In genomic region chr17:59842901-59843652, GRCh38 we compare ENCODE assay signal across 1 cellular context.
TF ChIP-seq lines count a peak whose summit lies in the region.

No MANE protein-coding gene starts in this region.

TF ChIP-seq in HepG2, 621 proteins besides CTCF, POLR2A, EP300 and RAD21 (continued from another document and continues in another):
- no peak; the same call in none of the 2 replicates for TF ChIP-seq HIC2 (CRISPR knock-in tag; IDR thresholded peaks at IDR 0.05; ENCODE audit: low read depth)
- 0 out of 2 replicates have a peak, but pooled peaks have one; percentile 85 for TF ChIP-seq ZNF577 (CRISPR knock-in tag; IDR thresholded peaks at IDR 0.05; ENCODE audit: borderline replicate concordance, low read depth)
- TF ChIP-seq ZNF451 (CRISPR knock-in tag; IDR thresholded peaks at IDR 0.05): peak; percentile 81
- TF ChIP-seq ZBTB8A (CRISPR knock-in tag; IDR thresholded peaks at IDR 0.05; ENCODE audit: borderline replicate concordance, low read depth): no peak
- TF ChIP-seq ZFP37 (CRISPR knock-in tag; IDR thresholded peaks at IDR 0.05; ENCODE audit: borderline replicate concordance): peak; percentile 91
- no peak for TF ChIP-seq ZNF580 (CRISPR knock-in tag; IDR thresholded peaks at IDR 0.05; ENCODE audit: borderline replicate concordance, low read depth)
- TF ChIP-seq HNRNPL (IDR thresholded peaks at IDR 0.05; ENCODE audit: low read depth, low read length): no peak
- peak; percentile 85 for TF ChIP-seq HNF1A (IDR thresholded peaks at IDR 0.05; ENCODE audit: low read depth)
- peak; percentile 79; the same call in 1 of the 2 replicates for TF ChIP-seq HNF1A (CRISPR knock-in tag; IDR thresholded peaks at IDR 0.05; ENCODE audit: borderline replicate concordance)
- no peak; the same call in none of the 2 replicates for TF ChIP-seq RFXANK (CRISPR knock-in tag; IDR thresholded peaks at IDR 0.05)
- TF ChIP-seq IKZF5 (CRISPR knock-in tag; IDR thresholded peaks at IDR 0.05): peak; percentile 88
- TF ChIP-seq PAX8 (CRISPR knock-in tag; IDR thresholded peaks at IDR 0.05; ENCODE audit: borderline replicate concordance): 0 out of 2 replicates have a peak, but pooled peaks have one; percentile 40
- TF ChIP-seq NCOA5 (CRISPR knock-in tag; IDR thresholded peaks at IDR 0.05): 0 out of 2 replicates have a peak, but pooled peaks have one; percentile 26
- no peak for TF ChIP-seq TBX3 (IDR thresholded peaks at IDR 0.05; ENCODE audit: borderline replicate concordance)
- no peak for TF ChIP-seq MAFF (IDR thresholded peaks at IDR 0.05; ENCODE audit: low read depth, low read length)
- TF ChIP-seq ZNF256 (CRISPR knock-in tag; conservative IDR thresholded peaks at IDR 0.05): no peak
- no peak for TF ChIP-seq U2AF2 (IDR thresholded peaks at IDR 0.05; ENCODE audit: low read depth, low read length)
- TF ChIP-seq KLF15 (CRISPR knock-in tag; IDR thresholded peaks at IDR 0.05; ENCODE audit: borderline replicate concordance): no peak
- TF ChIP-seq SRSF9 (IDR thresholded peaks at IDR 0.05; ENCODE audit: borderline replicate concordance, insufficient read depth, low read depth, low read length, poor library complexity, severe bottlenecking): no peak
- TF ChIP-seq JUN (CRISPR knock-in tag; IDR thresholded peaks at IDR 0.05): no peak; the same call in none of the 2 replicates
- TF ChIP-seq SNAPC2 (CRISPR knock-in tag; IDR thresholded peaks at IDR 0.05): peak; percentile 7; the same call in 1 of the 2 replicates
- TF ChIP-seq ZNF609 (CRISPR knock-in tag; IDR thresholded peaks at IDR 0.05; ENCODE audit: borderline replicate concordance): peak; percentile 40; the same call in 1 of the 2 replicates
- no peak for TF ChIP-seq ZMAT5 (CRISPR knock-in tag; IDR thresholded peaks at IDR 0.05; ENCODE audit: borderline replicate concordance, low read depth)
- TF ChIP-seq BCL6 (CRISPR knock-in tag; IDR thresholded peaks at IDR 0.05): peak; percentile 41; the same call in 1 of the 2 replicates
- no peak for TF ChIP-seq RFX5 (IDR thresholded peaks at IDR 0.05; ENCODE audit: low read depth, low read length)
- TF ChIP-seq MTERF4 (CRISPR knock-in tag; IDR thresholded peaks at IDR 0.05): no peak; the same call in 1 of the 2 replicates
- TF ChIP-seq ZNF383 (CRISPR knock-in tag; IDR thresholded peaks at IDR 0.05; ENCODE audit: borderline replicate concordance): peak; percentile 98
- no peak for TF ChIP-seq GLMP (CRISPR knock-in tag; IDR thresholded peaks at IDR 0.05; ENCODE audit: borderline replicate concordance)
- TF ChIP-seq KDM3A (CRISPR knock-in tag; IDR thresholded peaks at IDR 0.05; ENCODE audit: low read depth): no peak
- no peak for TF ChIP-seq ATF7 (IDR thresholded peaks at IDR 0.05)
- peak; percentile 87; the same call in 1 of the 2 replicates for TF ChIP-seq ATF7 (CRISPR knock-in tag; IDR thresholded peaks at IDR 0.05)
- TF ChIP-seq MED13 (CRISPR knock-in tag; IDR thresholded peaks at IDR 0.05): peak; percentile 19
- TF ChIP-seq MEF2D (CRISPR knock-in tag; IDR thresholded peaks at IDR 0.05): no peak; the same call in 1 of the 2 replicates
- TF ChIP-seq TRIM22 (IDR thresholded peaks at IDR 0.05): no peak
- peak; percentile 52 for TF ChIP-seq JARID2 (CRISPR knock-in tag; IDR thresholded peaks at IDR 0.05; ENCODE audit: insufficient replicate concordance)
- TF ChIP-seq ZNF558 (CRISPR knock-in tag; IDR thresholded peaks at IDR 0.05; ENCODE audit: borderline replicate concordance): no peak; the same call in 1 of the 2 replicates
- TF ChIP-seq ATF5 (CRISPR knock-in tag; IDR thresholded peaks at IDR 0.05; ENCODE audit: low read depth): no peak
- TF ChIP-seq SNRNP70 (IDR thresholded peaks at IDR 0.05; ENCODE audit: low read depth, low read length): no peak
- TF ChIP-seq PATZ1 (CRISPR knock-in tag; IDR thresholded peaks at IDR 0.05): peak; percentile 82
- no peak for TF ChIP-seq DNMT1 (CRISPR knock-in tag; IDR thresholded peaks at IDR 0.05)
